ENCODE assay signal across 9 cellular contexts in genomic region chr3:16234281-16234680, GRCh38.
"Had no signal": no experiment of that assay in that cellular context is flagged by ENCODE, and none has a peak within 500 bp of the region (broad histone marks: within the 10 kb centered on the region; RNA-seq: fewer than 3 reads in every experiment).

No MANE protein-coding gene starts in this region.

- H3K9me3 ChIP-seq: HAP-1 had no signal

- H3K4me3 ChIP-seq: GM23248, GM23338, HAP-1 had no signal

- DNase-seq: GM23248, GOT3, H7, H9, HCEC 1CT, HFFc6 had no signal

- H3K4me1 ChIP-seq: HAP-1 had no signal

- H3K27ac ChIP-seq: GM23248 had no signal

- ATAC-seq: GM23338, HCT116 had no signal

- H3K36me3 ChIP-seq: HAP-1 had no signal
